ENCODE assay signal across 23 cellular contexts in the genomic region with DNA sequence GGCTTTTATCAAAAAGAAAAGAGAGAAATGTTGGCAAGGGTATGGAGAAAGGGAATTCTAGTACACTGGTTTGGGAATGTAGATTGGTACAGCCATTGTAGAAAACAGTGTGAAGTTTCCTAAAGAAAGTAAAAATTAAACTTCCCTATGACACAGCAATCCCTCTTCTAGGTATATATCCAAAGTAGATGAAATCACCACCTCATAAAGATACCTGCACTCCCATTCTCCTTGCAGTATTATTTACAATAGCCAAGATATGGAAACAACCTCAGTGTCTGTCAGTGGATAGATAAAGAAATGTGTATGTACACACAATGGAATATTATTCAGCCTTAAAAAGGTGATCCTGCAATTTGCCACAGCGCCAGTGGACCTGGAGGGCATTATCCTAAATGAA.
DNase-seq lines count a peak whose midpoint lies in the region; ATAC-seq, FAIRE-seq and TF ChIP-seq lines count a peak whose summit lies in the region.
"Had no signal": no experiment of that assay in that cellular context is flagged by ENCODE, and none has a peak within 500 bp of the region (broad histone marks: within the 10 kb centered on the region; RNA-seq: fewer than 3 reads in every experiment).

No MANE protein-coding gene starts in this region.

- intact Hi-C loops in left colon (cut with DNase I, micrococcal nuclease), result no loop called here

- no peak overlapping the region for H3K9ac ChIP-seq in mucosa of rectum (ENCODE audit: low read depth in 1 of 2, low read length in 2 of 2)
- H3K9ac ChIP-seq: BLaER1 treated with 17β-estradiol and CSF1 and Interleukin-3, amounts not matched to agents 10 nM and 100 nM had no signal

- H3K36me3 ChIP-seq in mucosa of rectum (ENCODE audit: control insufficient read depth in 2 of 2, insufficient read depth in 2 of 2, low read length in 2 of 2), result no peaks in the 10 kb centered on the region
- H3K36me3 ChIP-seq: BE2C, HAP-1 had no signal

- FAIRE-seq in D721Med (lab: Jason Lieb, UNC), result peak; percentile 16
- FAIRE-seq: A549, G401.6, GM12892, H54 had no signal

- DNase-seq in D721Med (ENCODE audit: insufficient read length, low spot score), result no peak
- DNase-seq in left colon, result no peak
- no peak for DNase-seq in NCI-H1417 treated with DMSO at 0.1 percent for 48 hours (lab: John Stamatoyannopoulos, UW)
- DNase-seq: 8988T; ACHN; AML-193; BE2C; Calu3; CD4-positive, alpha-beta T cell; CD8-positive, alpha-beta memory T cell; DMS153; DND-41; GOT3; HFFc6 had no signal

- H3K27ac ChIP-seq in mucosa of rectum (ENCODE audit: low read depth in 2 of 2, low read length in 2 of 2), result peak overlapping the region; percentile 49 to 51
- H3K27ac ChIP-seq: A549; BLaER1 treated with 17β-estradiol and CSF1 and Interleukin-3, amounts not matched to agents 10 nM and 100 nM had no signal

- peaks cover 0 to 10% of the 10 kb centered on the region in 2 donors for H3K4me1 ChIP-seq in mucosa of rectum (ENCODE audit: control insufficient read depth in 2 of 2, insufficient read depth in 2 of 2, low read length in 2 of 2)
- H3K4me1 ChIP-seq: A549, BE2C had no signal

- H3K4me3 ChIP-seq in mucosa of rectum (ENCODE audit: low read length in 2 of 2), result no peak overlapping the region
- H3K4me3 ChIP-seq: A549; BLaER1 treated with 17β-estradiol and CSF1 and Interleukin-3, amounts not matched to agents 10 nM and 100 nM; HAP-1 had no signal

- ATAC-seq in left colon (peak; percentile 59), HG03280 (IDR thresholded peaks at IDR 0.05; ENCODE audit: unreplicated experiment) (no peak), GM21825 (IDR thresholded peaks at IDR 0.05; ENCODE audit: unreplicated experiment) (no peak)
- ATAC-seq: A549 had no signal

- no peaks in the 10 kb centered on the region for H3K9me3 ChIP-seq in mucosa of rectum (ENCODE audit: control insufficient read depth in 2 of 2, low read length in 2 of 2)
- H3K9me3 ChIP-seq: A549, BE2C, HAP-1 had no signal

- H3K27me3 ChIP-seq in mucosa of rectum (ENCODE audit: control insufficient read depth in 2 of 2, insufficient read depth in 2 of 2, low read length in 2 of 2), result no peaks in the 10 kb centered on the region
- H3K27me3 ChIP-seq: BE2C; BLaER1 treated with 17β-estradiol and CSF1 and Interleukin-3, amounts not matched to agents 10 nM and 100 nM had no signal

- no peak for TF ChIP-seq CTCF in D721Med (IDR thresholded peaks at IDR 0.05; ENCODE audit: insufficient read depth, missing control alignments)
